10 cellular contexts compared by ENCODE assay signal in genomic region chr4:2785613-2786012, GRCh38. TPM values are rescaled to one million over a fixed set of nuclear protein-coding genes. Genes with fewer than 3 reads are reported as not detected.
DNase-seq lines count a peak whose midpoint lies in the region; ATAC-seq and TF ChIP-seq lines count a peak whose summit lies in the region.
"Had no signal": no experiment of that assay in that cellular context is flagged by ENCODE, and none has a peak within 500 bp of the region (broad histone marks: within the 10 kb centered on the region; RNA-seq: fewer than 3 reads in every experiment).

No MANE protein-coding gene starts in this region.

- H3K4me2 ChIP-seq in MM.1S (ENCODE audit: low read depth, low read length): peak overlapping the region; percentile 18; the same call in 1 of the 2 replicates

- DNase-seq in NCI-H510A treated with DMSO at 0.1 percent for 48 hours (lab: John Stamatoyannopoulos, UW): peak; percentile 5
- no peak for DNase-seq in NCI-H510A (lab: John Stamatoyannopoulos, UW)
- DNase-seq in MM.1S: peak; percentile 47
- no peak for DNase-seq in activated naive CD4-positive, alpha-beta T cell treated with anti-CD3 and anti-CD28 coated beads, Interleukin-2, amount 50 U/mL, for 72 hours (ENCODE audit: low spot score in 2 of 2)
- DNase-seq in mucosa of gallbladder (ENCODE audit: low spot score): no peak
- DNase-seq in SK-N-DZ (ENCODE audit: low spot score): no peak
- DNase-seq: 8988T had no signal

- H3K36me3 ChIP-seq in MM.1S (replicated peaks; ENCODE audit: insufficient read depth, low read length) (no peaks in the 10 kb centered on the region), neutrophil (no peaks in the 10 kb centered on the region)

- no peak for TF ChIP-seq CTCF in MM.1S (IDR thresholded peaks at IDR 0.05; ENCODE audit: low read length)
- no peak for TF ChIP-seq CTCF in neutrophil (IDR thresholded peaks at IDR 0.05)

- peak overlapping the region; percentile 18; the same call in 1 of the 2 replicates for H2AFZ ChIP-seq in MM.1S (ENCODE audit: low read length)

- H3K9ac ChIP-seq in MM.1S (ENCODE audit: low read length): no peak overlapping the region

- H3F3A ChIP-seq in MM.1S (ENCODE audit: insufficient read depth, low read length): 0 out of 2 replicates have a peak, but pooled peaks cover 5% of the 10 kb centered on the region

- no peaks in the 10 kb centered on the region for H3K9me3 ChIP-seq in MM.1S (replicated peaks; ENCODE audit: insufficient read depth, low read length)
- H3K9me3 ChIP-seq in neutrophil: no peaks in the 10 kb centered on the region

- H3K27ac ChIP-seq in MM.1S (ENCODE audit: low read length) (peak overlapping the region; percentile 15; the same call in 1 of the 2 replicates), neutrophil (peak overlapping the region; percentile 86)

- H3K9me3 Mint-ChIP-seq in activated naive CD4-positive, alpha-beta T cell treated with anti-CD3 and anti-CD28 coated beads, Interleukin-2, amount 50 U/mL, for 72 hours: peaks cover 0 to 14% of the 10 kb centered on the region in 2 donors

- H3K27me3 ChIP-seq in MM.1S (replicated peaks; ENCODE audit: insufficient read depth, low read length) (no peaks in the 10 kb centered on the region), neutrophil (no peaks in the 10 kb centered on the region)

- no peaks in the 10 kb centered on the region for H4K20me1 ChIP-seq in MM.1S (ENCODE audit: insufficient read depth, low read length)

- H3K27ac Mint-ChIP-seq in activated naive CD4-positive, alpha-beta T cell treated with anti-CD3 and anti-CD28 coated beads, Interleukin-2, amount 50 U/mL, for 72 hours: peak overlapping the region in 1 of 2 donors; percentile 84
- H3K27ac Mint-ChIP-seq: progenitor cell of endocrine pancreas had no signal

- peak; percentile 70 to 72 for ATAC-seq in activated naive CD4-positive, alpha-beta T cell treated with anti-CD3 and anti-CD28 coated beads, Interleukin-2, amount 50 U/mL, for 72 hours
- no peak for ATAC-seq in GM18873 (IDR thresholded peaks at IDR 0.05; ENCODE audit: low FRiP score, unreplicated experiment)

- H3K4me1 ChIP-seq in MM.1S (ENCODE audit: low read length) (peaks cover 28% of the 10 kb centered on the region), neutrophil (ENCODE audit: control insufficient read depth in 1 of 2, insufficient read depth in 1 of 2, low read depth in 1 of 2, low read length in 1 of 2) (peaks cover 35 to 36% of the 10 kb centered on the region in 2 experiments)

- H3K79me2 ChIP-seq in MM.1S (ENCODE audit: low read length): no peaks in the 10 kb centered on the region

- H3K9me2 ChIP-seq in MM.1S (replicated peaks; ENCODE audit: insufficient read depth, low read length): no peaks in the 10 kb centered on the region

- H3K4me3 ChIP-seq in MM.1S (ENCODE audit: low read length) (no peak overlapping the region), neutrophil (ENCODE audit: low read depth in 1 of 2, low read length in 1 of 2) (no peak overlapping the region)

- H3K36me3 Mint-ChIP-seq in activated naive CD4-positive, alpha-beta T cell treated with anti-CD3 and anti-CD28 coated beads, Interleukin-2, amount 50 U/mL, for 72 hours: peaks cover 0 to 19% of the 10 kb centered on the region in 2 donors

RNA-seq across cellular contexts. Expression of gene SH3BP2, which starts 7.3 kb away (rescaled TPM):
- total RNA-seq in activated naive CD4-positive, alpha-beta T cell treated with anti-CD3 and anti-CD28 coated beads, Interleukin-2, amount 50 U/mL, for 72 hours: 10 to 100 TPM; 56.6 to 77.6 TPM
- total RNA-seq in mucosa of gallbladder: 62.1 TPM
- polyA plus RNA-seq in SK-N-DZ (2014; cell fraction: cytosol; rRNA removed): 13.8 and 27.4 TPM in 2 replicates
- polyA plus RNA-seq in SK-N-DZ (2014; cell fraction: nucleus; rRNA removed): 99.4 and 107 TPM in 2 replicates

RNA-seq across cellular contexts. Expression of gene TNIP2, which starts 29.5 kb away (rescaled TPM):
- total RNA-seq in activated naive CD4-positive, alpha-beta T cell treated with anti-CD3 and anti-CD28 coated beads, Interleukin-2, amount 50 U/mL, for 72 hours: 10 to 100 TPM; 48.9 to 75.5 TPM
- 42.2 TPM for total RNA-seq in mucosa of gallbladder
- polyA plus RNA-seq in SK-N-DZ (2014; cell fraction: cytosol; rRNA removed): 19.7 and 22.6 TPM in 2 replicates
- polyA plus RNA-seq in SK-N-DZ (2014; cell fraction: nucleus; rRNA removed): 59.4 and 67.8 TPM in 2 replicates

RNA-seq across cellular contexts. Expression of gene ADD1, which starts 58.0 kb away (rescaled TPM):
- total RNA-seq in activated naive CD4-positive, alpha-beta T cell treated with anti-CD3 and anti-CD28 coated beads, Interleukin-2, amount 50 U/mL, for 72 hours: 100 to 1,000 TPM; 216 to 239 TPM
- total RNA-seq in mucosa of gallbladder: 346 TPM
- polyA plus RNA-seq in SK-N-DZ (2014; cell fraction: cytosol; rRNA removed): 101 and 103 TPM in 2 replicates
- 125 and 189 TPM in 2 replicates for polyA plus RNA-seq in SK-N-DZ (2014; cell fraction: nucleus; rRNA removed)

Comparison
In these comparisons a context has a peak if more than half of its experiments do, and no peak if none do; other contexts are left out.
1. DNase-seq: peak in NCI-H510A treated with DMSO at 0.1 percent for 48 hours (single experiment) and MM.1S (single experiment); none in NCI-H510A (single experiment), activated naive CD4-positive, alpha-beta T cell treated with anti-CD3 and anti-CD28 coated beads, Interleukin-2, amount 50 U/mL, for 72 hours (0 of 2), mucosa of gallbladder (single experiment) and SK-N-DZ (single experiment).